9 cellular contexts compared by ENCODE assay signal in genomic region chr1:182392045-182393028, GRCh38. TPM values are rescaled to one million over a fixed set of nuclear protein-coding genes. Genes with fewer than 3 reads are reported as not detected.
DNase-seq lines count a peak whose midpoint lies in the region; TF ChIP-seq lines count a peak whose summit lies in the region.
"Had no signal": no experiment of that assay in that cellular context is flagged by ENCODE, and none has a peak within 500 bp of the region (broad histone marks: within the 10 kb centered on the region; RNA-seq: fewer than 3 reads in every experiment).

No MANE protein-coding gene starts in this region.

- H3K4ac ChIP-seq in H9 (ENCODE audit: low read depth, low read length): no peak overlapping the region

- no peak overlapping the region for H3K56ac ChIP-seq in H9 (ENCODE audit: insufficient read length, low read depth, low read length)

- no peak for TF ChIP-seq CTCF in H9 (conservative IDR thresholded peaks at IDR 0.05)
- no peak for TF ChIP-seq CTCF in NB4 (IDR thresholded peaks at IDR 0.05; ENCODE audit: low read depth, low read length)
- TF ChIP-seq CTCF in VCaP (conservative IDR thresholded peaks at IDR 0.05): no peak
- TF ChIP-seq CTCF in endodermal cell (conservative IDR thresholded peaks at IDR 0.05): no peak
- no peak for TF ChIP-seq CTCF in testis (IDR thresholded peaks at IDR 0.05)

- H3K23ac ChIP-seq in H9 (ENCODE audit: insufficient read length, low read depth, low read length): no peak overlapping the region

- H3K4me3 ChIP-seq in NB4 (ENCODE audit: low read depth, low read length): peak overlapping the region; percentile 42
- H3K4me3 ChIP-seq in endodermal cell (ENCODE audit: low read length): peak overlapping the region; percentile 79
- peak overlapping the region; percentile 82 for H3K4me3 ChIP-seq in mononuclear cell (ENCODE audit: low read length)
- peak overlapping the region; percentile 93 to 98 for H3K4me3 ChIP-seq in testis

- H3K27me3 Mint-ChIP-seq in H9 (ENCODE audit: low read depth): peaks cover 2% of the 10 kb centered on the region
- no peaks in the 10 kb centered on the region for H3K27me3 Mint-ChIP-seq in endodermal cell (ENCODE audit: insufficient read depth)

- H3K27ac ChIP-seq in H9 (ENCODE audit: insufficient read length, low read depth, low read length) (no peak overlapping the region), VCaP (peak overlapping the region; percentile 95), endodermal cell (ENCODE audit: low read depth, low read length) (peak overlapping the region; percentile 91), testis (peak overlapping the region; percentile 97 to 99)

- H3K27me3 ChIP-seq in H9 (ENCODE audit: insufficient read depth, low read length) (no peaks in the 10 kb centered on the region), endodermal cell (ENCODE audit: control insufficient read depth, insufficient read depth, low read length, poor library complexity, severe bottlenecking) (no peaks in the 10 kb centered on the region), mononuclear cell (ENCODE audit: insufficient read depth, low read length) (no peaks in the 10 kb centered on the region), testis (no peaks in the 10 kb centered on the region)

- H2BK20ac ChIP-seq in H9 (ENCODE audit: low read depth, low read length, poor library complexity, severe bottlenecking): no peak overlapping the region

- H3K36me3 ChIP-seq in endodermal cell (ENCODE audit: control insufficient read depth, insufficient read depth, low read length): peaks cover 29% of the 10 kb centered on the region
- H3K36me3 ChIP-seq in testis (ENCODE audit: low read depth, missing control alignments): no peaks in the 10 kb centered on the region

- TF ChIP-seq POLR2A in NB4 (IDR thresholded peaks at IDR 0.05; ENCODE audit: extremely low read depth, insufficient read length): no peak
- no peak for TF ChIP-seq POLR2A in testis (IDR thresholded peaks at IDR 0.05)

- intact Hi-C loops in testis (cut with DNase I; ENCODE audit: low total_unique reads): loop anchor here (5.0 kb wide), 1 partner anchor 250 kb away; no protein-coding TSS in a partner anchor

- peak overlapping the region; percentile 42 for H2BK120ac ChIP-seq in H9 (ENCODE audit: low read depth, low read length, poor library complexity, severe bottlenecking)

- peak; percentile 65 for DNase-seq in DMS79 treated with DMSO at 0.1 percent for 48 hours (lab: John Stamatoyannopoulos, UW)
- DNase-seq in H9: no peak
- peak; percentile 90 for DNase-seq in NB4 (ENCODE audit: low read depth)
- DNase-seq in endodermal cell: no peak
- peak; percentile 48 for DNase-seq in testis
- no peak for DNase-seq in T-helper 9 cell

- H3K9ac ChIP-seq in H9 (ENCODE audit: extremely low read depth, insufficient read length, low read length) (peak overlapping the region; percentile 48), endodermal cell (ENCODE audit: extremely low read depth, low read length, poor library complexity, severe bottlenecking) (peak overlapping the region; percentile 68)

- H3K4me2 ChIP-seq in H9 (ENCODE audit: insufficient read depth, insufficient read length, low read length): peak overlapping the region; percentile 53

- no peak overlapping the region for H4K91ac ChIP-seq in H9 (ENCODE audit: insufficient read length, low read depth, low read length)

- H3K9me3 ChIP-seq in H9 (ENCODE audit: control insufficient read depth, low read depth, low read length): no peaks in the 10 kb centered on the region
- no peaks in the 10 kb centered on the region for H3K9me3 ChIP-seq in endodermal cell (ENCODE audit: control insufficient read depth, low read length)
- H3K9me3 ChIP-seq in mononuclear cell (ENCODE audit: low read depth, low read length): no peaks in the 10 kb centered on the region
- no peaks in the 10 kb centered on the region for H3K9me3 ChIP-seq in testis

- H3K23me2 ChIP-seq in H9 (ENCODE audit: insufficient read length, low read depth, low read length, poor library complexity, severe bottlenecking): peaks cover 12% of the 10 kb centered on the region

- peak overlapping the region; percentile 64 for H3K18ac ChIP-seq in H9 (ENCODE audit: insufficient read length, low read depth, low read length)

- H3K36me3 Mint-ChIP-seq in H9 (ENCODE audit: insufficient read depth in 1 of 3, low read depth in 3 of 3) (peaks cover 35 to 38% (median 36%) of the 10 kb centered on the region in 3 experiments), endodermal cell (ENCODE audit: low read depth) (peaks cover 35% of the 10 kb centered on the region)

- no peak overlapping the region for H2AFZ ChIP-seq in H9 (ENCODE audit: low read length)

- peaks cover 31% of the 10 kb centered on the region; the same call in 1 of the 2 replicates for H3K79me2 ChIP-seq in H9 (ENCODE audit: insufficient read depth, low read length)

- no peak overlapping the region for H3T11ph ChIP-seq in H9 (ENCODE audit: low read length)

- H3K27ac Mint-ChIP-seq in H9: peak overlapping the region; percentile 77 to 89 (median 82); a peak in 5 of 7 replicates
- peak overlapping the region; percentile 92 for H3K27ac Mint-ChIP-seq in endodermal cell

- no peak overlapping the region for H2BK5ac ChIP-seq in H9 (ENCODE audit: insufficient read length, low read length)

- H4K8ac ChIP-seq in H9 (replicated peaks; ENCODE audit: insufficient read length, low read depth, low read length): no peak overlapping the region

- no peak overlapping the region for H2BK15ac ChIP-seq in H9 (ENCODE audit: low read depth, low read length)

- H3K4me3 Mint-ChIP-seq in H9: peak overlapping the region; percentile 77 to 98
- peak overlapping the region; percentile 100 for H3K4me3 Mint-ChIP-seq in endodermal cell

- H3K4me1 Mint-ChIP-seq in H9 (peaks cover 35 to 55% of the 10 kb centered on the region in 2 experiments), endodermal cell (peaks cover 43% of the 10 kb centered on the region)

- WGBS in H9 (ENCODE audit: extremely low coverage, insufficient read length, low lambda C conversion rate): no CpG with 5 or more reads among the region's 47 CpGs
- WGBS in endodermal cell (ENCODE audit: insufficient coverage in 1 of 2, insufficient read length in 1 of 2), 2 experiments: 11 to 15% methylated on average over 42 to 47 of the region's 47 CpGs
- 16 to 40% methylated on average over 15 to 31 of the region's 47 CpGs for WGBS in testis, 2 donors

- no peak overlapping the region for H4K5ac ChIP-seq in H9 (ENCODE audit: insufficient read length, low read depth, low read length)

- no peaks in the 10 kb centered on the region for H4K20me1 ChIP-seq in H9 (ENCODE audit: control insufficient read depth, insufficient read depth, insufficient read length)

- no peak overlapping the region for H2AK5ac ChIP-seq in H9 (ENCODE audit: insufficient read length, low read length)

- H2BK12ac ChIP-seq in H9 (ENCODE audit: insufficient read length, low read depth, low read length): no peak overlapping the region

- peak overlapping the region; percentile 76; the same call in 1 of the 2 replicates for H3K14ac ChIP-seq in H9 (ENCODE audit: insufficient read depth, low read length)

- H3K79me1 ChIP-seq in H9 (ENCODE audit: insufficient read depth, low read depth, low read length, poor library complexity, severe bottlenecking): peaks cover 5% of the 10 kb centered on the region

- H3K9me3 Mint-ChIP-seq in H9: peaks cover 9 to 11% of the 10 kb centered on the region in 2 experiments; a peak in 4 of 5 replicates
- H3K9me3 Mint-ChIP-seq in endodermal cell: no peaks in the 10 kb centered on the region

- H3K4me1 ChIP-seq in H9 (ENCODE audit: insufficient read depth, low read length) (peaks cover 5% of the 10 kb centered on the region), endodermal cell (ENCODE audit: control insufficient read depth, insufficient read depth, low read length) (peaks cover 13% of the 10 kb centered on the region), mononuclear cell (ENCODE audit: insufficient read depth, low read length) (peaks cover 58% of the 10 kb centered on the region), testis (peaks cover 51% of the 10 kb centered on the region)

RNA-seq across cellular contexts. Expression of gene GLUL, which starts 0.7 kb away (rescaled TPM):
- 311 and 332 TPM in 2 replicates for total RNA-seq in H9 (2021)
- 100 to 1,000 TPM; 529 to 553 TPM for total RNA-seq in endodermal cell
- 291 TPM for polyA plus RNA-seq in endodermal cell (2013, experiment 1 of 2)
- 248 TPM for polyA plus RNA-seq in endodermal cell (2013, experiment 2 of 2)
- total RNA-seq in mononuclear cell: 417 TPM
- 1,000 to 10,000 TPM; 1,066 to 1,224 TPM for total RNA-seq in testis
- polyA plus RNA-seq in testis (ENCODE audit: insufficient read depth, low read depth, low replicate concordance): 958 TPM

RNA-seq across cellular contexts. Expression of gene TEDDM1, which starts 8.1 kb away (rescaled TPM):
- total RNA-seq in H9 (2021): not detected in 2 replicates
- total RNA-seq in endodermal cell: not detected
- polyA plus RNA-seq in endodermal cell (2013, experiment 1 of 2): not detected
- polyA plus RNA-seq in endodermal cell (2013, experiment 2 of 2): not detected
- total RNA-seq in mononuclear cell: not detected
- total RNA-seq in testis: not detected
- polyA plus RNA-seq in testis (ENCODE audit: insufficient read depth, low read depth, low replicate concordance): not detected
- total RNA-seq: subcutaneous adipose tissue had no signal

RNA-seq across cellular contexts. Expression of gene RGSL1, which starts 57.6 kb away (rescaled TPM):
- total RNA-seq in H9 (2021): not detected in 2 replicates
- not detected for total RNA-seq in endodermal cell
- polyA plus RNA-seq in endodermal cell (2013, experiment 1 of 2): not detected
- not detected for polyA plus RNA-seq in endodermal cell (2013, experiment 2 of 2)
- total RNA-seq in mononuclear cell: not detected
- 10 to 100 TPM; 12.6 to 25.9 TPM for total RNA-seq in testis
- 37.1 TPM for polyA plus RNA-seq in testis (ENCODE audit: insufficient read depth, low read depth, low replicate concordance)

Comparison
In these comparisons a context has a peak if more than half of its experiments do, and no peak if none do; other contexts are left out.
1. DNase-seq: peak in DMS79 treated with DMSO at 0.1 percent for 48 hours (single experiment), NB4 (single experiment) and testis (single experiment); none in H9 (single experiment), endodermal cell (single experiment) and T-helper 9 cell (single experiment).
2. H3K4me3 ChIP-seq: peak in every context shown above with its lines; median percentile 96 in testis; 82 in mononuclear cell; 79 in endodermal cell; 42 in NB4.
3. RNA of gene RGSL1, which starts 57.6 kb away (total RNA-seq): 12.6 to 25.9 TPM in testis; not detected in H9, not detected in endodermal cell and not detected in mononuclear cell (single experiment); every median in the first group is over 10 times any median in the second.